Comparison of ENCODE assay signal across 22 cellular contexts in the genomic region with DNA sequence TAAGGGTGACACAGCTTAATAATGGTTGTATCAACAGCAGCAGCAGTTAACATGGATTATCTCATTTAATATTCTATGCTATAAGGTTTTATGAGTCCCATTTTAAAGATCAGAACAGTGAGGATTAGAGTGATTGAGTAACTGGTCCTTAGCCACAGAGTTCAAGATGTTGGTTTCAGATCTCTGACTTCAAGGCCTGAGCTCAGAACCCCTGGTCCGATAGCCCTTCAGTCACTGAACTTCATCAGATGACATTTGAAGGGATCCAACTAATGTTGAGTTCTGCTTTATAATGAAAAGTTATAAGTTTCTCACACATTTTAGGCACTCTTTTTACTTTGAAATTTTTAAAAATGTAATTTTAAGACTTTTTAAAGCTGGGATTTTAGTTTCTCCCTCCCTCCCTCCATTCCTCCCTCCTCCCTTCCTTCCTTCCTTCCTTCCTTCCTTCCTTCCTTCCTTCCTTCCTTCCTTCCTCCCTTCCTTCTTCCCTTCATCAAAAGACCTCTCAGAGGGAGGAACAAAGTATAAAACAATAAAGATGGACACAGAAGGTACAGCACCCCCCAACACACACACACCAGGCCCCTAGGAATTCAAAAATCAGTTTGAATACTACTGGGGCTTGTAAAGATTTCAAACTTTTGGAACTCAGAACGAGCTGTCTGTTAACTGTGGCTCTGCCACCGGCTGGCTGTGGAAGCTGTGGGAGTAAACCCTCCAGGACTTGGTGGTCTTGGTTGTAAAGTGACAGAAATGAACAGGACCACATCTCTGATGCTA.
"Had no signal": no experiment of that assay in that cellular context is flagged by ENCODE, and none has a peak within 500 bp of the region (broad histone marks: within the 10 kb centered on the region; RNA-seq: fewer than 3 reads in every experiment).

No MANE protein-coding gene starts in this region.

- H3K27me3 ChIP-seq: esophagus squamous epithelium, gastrocnemius medialis, heart right ventricle, left lung had no signal

- H3K9me3 ChIP-seq: esophagus squamous epithelium, gastrocnemius medialis, heart right ventricle, left lung, lower lobe of right lung, mucosa of descending colon had no signal

- DNase-seq: cortex of kidney; effector CD8-positive, alpha-beta T cell; effector memory CD8-positive, alpha-beta T cell; endodermal cell; erythroblast; esophagus squamous epithelium; foreskin fibroblast; foreskin melanocyte; gastrocnemius medialis; glutamatergic neuron; head of caudate nucleus; heart right ventricle; hippocampal formation; left cardiac atrium; left lung; left ventricle myocardium superior; lower lobe of right lung; mesenchymal stem cell; mucosa of descending colon; naive B cell had no signal

- ATAC-seq: effector memory CD8-positive, alpha-beta T cell; esophagus mucosa; gastrocnemius medialis; left cardiac atrium; left lung; left ventricle myocardium superior; lower lobe of right lung; mucosa of descending colon had no signal

- H3K27ac ChIP-seq: epithelial cell of prostate, esophagus squamous epithelium, gastrocnemius medialis, heart right ventricle, left lung, lower lobe of right lung had no signal

- H3K36me3 ChIP-seq: esophagus squamous epithelium, gastrocnemius medialis, heart right ventricle, left lung, lower lobe of right lung had no signal

- H3K4me1 ChIP-seq: esophagus squamous epithelium, gastrocnemius medialis, heart right ventricle, left lung, lower lobe of right lung had no signal

- H3K4me3 ChIP-seq: esophagus squamous epithelium, gastrocnemius medialis, heart right ventricle, left lung, lower lobe of right lung, mucosa of descending colon had no signal
